9 cellular contexts compared by ENCODE assay signal in genomic region chrX:153689654-153690465, GRCh38. TPM values are rescaled to one million over a fixed set of nuclear protein-coding genes. Genes with fewer than 3 reads are reported as not detected.
DNase-seq lines count a peak whose midpoint lies in the region; ATAC-seq and TF ChIP-seq lines count a peak whose summit lies in the region.
"Had no signal": no experiment of that assay in that cellular context is flagged by ENCODE, and none has a peak within 500 bp of the region (broad histone marks: within the 10 kb centered on the region; RNA-seq: fewer than 3 reads in every experiment).

No MANE protein-coding gene starts in this region.

- H2AK5ac ChIP-seq in IMR-90 (ENCODE audit: low read depth, low read length): peak overlapping the region; percentile 28; the same call in 1 of the 2 replicates

- H3K4ac ChIP-seq in IMR-90 (ENCODE audit: low read depth, low read length): no peak overlapping the region; the same call in 1 of the 2 replicates

- peaks cover 5% of the 10 kb centered on the region; the same call in 1 of the 2 replicates for H3K9me1 ChIP-seq in IMR-90 (ENCODE audit: insufficient read depth, low read length)

- TF ChIP-seq CTCF in AG09309 (IDR thresholded peaks at IDR 0.05; ENCODE audit: control insufficient read depth, insufficient read depth, low read depth, low read length, missing control alignments) (no peak), IMR-90 (conservative IDR thresholded peaks at IDR 0.05; ENCODE audit: low read depth, low read length) (no peak), colonic mucosa (IDR thresholded peaks at IDR 0.05) (no peak), right lobe of liver (IDR thresholded peaks at IDR 0.05) (no peak)

- TF ChIP-seq RAD21 in IMR-90 (IDR thresholded peaks at IDR 0.05; ENCODE audit: low read length): no peak

- H4K20me1 ChIP-seq in IMR-90 (ENCODE audit: insufficient read depth, low read length): peaks cover 12% of the 10 kb centered on the region

- H3K79me1 ChIP-seq in IMR-90 (ENCODE audit: low read depth in 1 of 2, low read length in 2 of 2): 0 out of 4 replicates have a peak, but pooled peaks cover 0 to 6% of the 10 kb centered on the region in 2 experiments

- no peak overlapping the region for H3K56ac ChIP-seq in IMR-90 (ENCODE audit: extremely low read depth, insufficient read depth, low read length)

- no peaks in the 10 kb centered on the region; the same call in 1 of the 2 replicates for H3K27me3 ChIP-seq in IMR-90 (ENCODE audit: control insufficient read depth, insufficient read depth, low read length)
- no peaks in the 10 kb centered on the region for H3K27me3 ChIP-seq in colonic mucosa
- H3K27me3 ChIP-seq in right lobe of liver: no peaks in the 10 kb centered on the region

- H2BK20ac ChIP-seq in IMR-90 (ENCODE audit: low read depth, low read length): no peak overlapping the region

- no peak overlapping the region for H2BK5ac ChIP-seq in IMR-90 (ENCODE audit: low read depth, low read length, poor library complexity, severe bottlenecking)

- WGBS in IMR-90 (ENCODE audit: extremely low coverage in 2 of 2, insufficient read length in 1 of 2), 2 experiments: 82% methylated on average over 7 of the region's 19 CpGs; no CpG with 5 or more reads in 1 of the 2 experiments
- 70% methylated on average over 2 of the region's 19 CpGs for WGBS in right lobe of liver (ENCODE audit: insufficient coverage, low coverage, low lambda C conversion rate, missing lambda C conversion rate)

- peaks cover 9% of the 10 kb centered on the region for H3K4me1 ChIP-seq in IMR-90 (ENCODE audit: control insufficient read depth, insufficient read depth, low read length)
- no peaks in the 10 kb centered on the region for H3K4me1 ChIP-seq in colonic mucosa
- no peaks in the 10 kb centered on the region for H3K4me1 ChIP-seq in right lobe of liver

- no peak for DNase-seq in AG09309 (ENCODE audit: low read depth)
- peak; percentile 23 for DNase-seq in IMR-90
- DNase-seq in colonic mucosa: no peak
- DNase-seq in right lobe of liver: peak in 2 of 3 donors; percentile 15 to 48
- no peak for DNase-seq in stimulated activated naive CD4-positive, alpha-beta T cell treated with Interleukin-2 at 50 U/mL for 16 hours (lab: John Stamatoyannopoulos, UW)
- DNase-seq in KBM-7: no peak
- no peak for DNase-seq in NCI-H748 treated with DMSO at 0.1 percent for 48 hours (lab: John Stamatoyannopoulos, UW)

- H3K9me3 ChIP-seq in IMR-90 (ENCODE audit: control insufficient read depth, insufficient read depth, low read length): no peaks in the 10 kb centered on the region
- H3K9me3 ChIP-seq in colonic mucosa: no peaks in the 10 kb centered on the region
- H3K9me3 ChIP-seq in right lobe of liver: no peaks in the 10 kb centered on the region

- no peak overlapping the region for H3K14ac ChIP-seq in IMR-90 (replicated peaks; ENCODE audit: low read depth, low read length)

- H2BK15ac ChIP-seq in IMR-90 (ENCODE audit: low read depth, low read length): no peak overlapping the region

- peak overlapping the region; percentile 75 for H3K4me2 ChIP-seq in IMR-90 (ENCODE audit: low read depth, low read length)

- H3K9ac ChIP-seq in IMR-90 (ENCODE audit: low read depth, low read length) (peak overlapping the region; percentile 19; the same call in 1 of the 2 replicates), colonic mucosa (ENCODE audit: low read depth in 2 of 2, low read length in 2 of 2) (no peak overlapping the region)

- H2AK9ac ChIP-seq in IMR-90 (replicated peaks; ENCODE audit: low read depth, low read length, poor library complexity): peak overlapping the region; percentile 50

- no peak for TF ChIP-seq POLR2A in IMR-90 (IDR thresholded peaks at IDR 0.05; ENCODE audit: low read depth, low read length)
- no peak for TF ChIP-seq POLR2A in right lobe of liver (IDR thresholded peaks at IDR 0.05)

- dilution Hi-C loops in IMR-90 (cut with HindIII; ENCODE audit: low sequenced_read_pairs, unreplicated experiment): no loop called here

- H3K4me3 ChIP-seq in AG09309 (ENCODE audit: control insufficient read depth, low read depth, low read length): peak overlapping the region; percentile 2
- peak overlapping the region; percentile 51 for H3K4me3 ChIP-seq in IMR-90 (ENCODE audit: insufficient read depth, low read depth, low read length)
- H3K4me3 ChIP-seq in colonic mucosa: peak overlapping the region; percentile 30
- H3K4me3 ChIP-seq in right lobe of liver: no peak overlapping the region

- H2BK120ac ChIP-seq in IMR-90 (ENCODE audit: low read depth, low read length): no peak overlapping the region

- H4K91ac ChIP-seq in IMR-90 (ENCODE audit: insufficient read depth, low read depth, low read length): no peak overlapping the region

- ATAC-seq in IMR-90 (ENCODE audit: low read depth) (no peak), right lobe of liver (no peak), GM18861 (IDR thresholded peaks at IDR 0.05; ENCODE audit: unreplicated experiment) (no peak)

- CTCF ChIA-PET in IMR-90 (lab: Yijun Ruan, JAX): no interaction called here

- no peak overlapping the region for H2AFZ ChIP-seq in IMR-90 (replicated peaks; ENCODE audit: low read length, poor library complexity)

- no peak overlapping the region for H3K18ac ChIP-seq in IMR-90 (ENCODE audit: low read depth, low read length)

- intact Hi-C loops in IMR-90 (cut with micrococcal nuclease): no loop called here
- intact Hi-C loops in colonic mucosa (cut with DNase I): no loop called here
- intact Hi-C loops in right lobe of liver (cut with DNase I): no loop called here

- no peak overlapping the region for H3K23ac ChIP-seq in IMR-90 (ENCODE audit: low read depth, low read length)

- H3K27ac ChIP-seq in IMR-90 (ENCODE audit: insufficient read depth, low read length) (no peak overlapping the region), colonic mucosa (no peak overlapping the region), right lobe of liver (no peak overlapping the region)

- BruUV-seq in IMR-90 (replicated peaks; lab: Mats Ljungman, UMichigan): no TSS peak

- no peak overlapping the region for H4K8ac ChIP-seq in IMR-90 (ENCODE audit: low read depth in 2 of 2, low read length in 2 of 2)

- in situ Hi-C loops in IMR-90 (cut with MboI; ENCODE audit: low sequenced_read_pairs) (no loop called here), KBM-7 (cut with MboI; ENCODE audit: low pct_unique_long_range_greater_than_20kb, low sequenced_read_pairs) (no loop called here)

- POLR2A ChIA-PET in IMR-90 (lab: Charles Lee; ENCODE audit: unreplicated experiment): no interaction called here

- peaks cover 4% of the 10 kb centered on the region for H3K36me3 ChIP-seq in IMR-90 (ENCODE audit: control insufficient read depth, insufficient read depth, low read length)
- no peaks in the 10 kb centered on the region for H3K36me3 ChIP-seq in colonic mucosa
- no peaks in the 10 kb centered on the region for H3K36me3 ChIP-seq in right lobe of liver

- no peak overlapping the region; the same call in 1 of the 2 replicates for H4K5ac ChIP-seq in IMR-90 (ENCODE audit: low read depth, low read length)

TF ChIP-seq in IMR-90, 13 proteins besides CTCF, POLR2A, EP300 and RAD21:
- no peak for TF ChIP-seq MAZ (IDR thresholded peaks at IDR 0.05; ENCODE audit: borderline replicate concordance, low read depth, low read length)

RNA-seq across cellular contexts. Expression of gene SLC6A8, which starts 2.1 kb away (rescaled TPM):
- total RNA-seq in IMR-90 (2012; rRNA removed): 6.7 and 7.2 TPM in 2 replicates
- 21.1 and 25.5 TPM in 2 replicates for polyA plus RNA-seq in IMR-90 (2012; rRNA removed)
- 15.6 and 31.1 TPM in 2 replicates for polyA plus RNA-seq in IMR-90 (2012; cell fraction: cytosol; rRNA removed)
- polyA plus RNA-seq in IMR-90 (2012; cell fraction: nucleus; rRNA removed; ENCODE audit: low replicate concordance): 48.5 and 108 TPM in 2 replicates
- total RNA-seq in colonic mucosa: 100 to 1,000 TPM; 197 to 435 TPM
- 1 to 10 TPM; 1.6 to 9.2 (median 2.9) TPM for total RNA-seq in right lobe of liver

RNA-seq across cellular contexts. Expression of gene PNCK, which starts 16.2 kb away (rescaled TPM):
- total RNA-seq in IMR-90 (2012; rRNA removed) (0.18 TPM in 1 of 2 replicates, not detected in the other), colonic mucosa (10 to 100 TPM in 1 of 2 donors, 1 to 10 TPM in 1; 1.9 to 11.1 TPM), right lobe of liver (under 1 TPM in 1 of 6 experiments, not detected in 5; 0.86 TPM)
- polyA plus RNA-seq in IMR-90 (2012; rRNA removed): 0.13 and 0.22 TPM in 2 replicates
- 0.22 TPM in 2 replicates for polyA plus RNA-seq in IMR-90 (2012; cell fraction: cytosol; rRNA removed)
- 2.2 and 2.5 TPM in 2 replicates for polyA plus RNA-seq in IMR-90 (2012; cell fraction: nucleus; rRNA removed; ENCODE audit: low replicate concordance)
- polyA plus RNA-seq: fibroblast of lung had no signal

RNA-seq across cellular contexts. Expression of gene BCAP31, which starts 34.3 kb away (rescaled TPM):
- total RNA-seq in IMR-90 (2012; rRNA removed): 166 and 244 TPM in 2 replicates
- polyA plus RNA-seq in IMR-90 (2012; rRNA removed): 125 and 131 TPM in 2 replicates
- 118 and 139 TPM in 2 replicates for polyA plus RNA-seq in IMR-90 (2012; cell fraction: cytosol; rRNA removed)
- 56.8 and 80.0 TPM in 2 replicates for polyA plus RNA-seq in IMR-90 (2012; cell fraction: nucleus; rRNA removed; ENCODE audit: low replicate concordance)
- 100 to 1,000 TPM; 217 to 295 TPM for total RNA-seq in colonic mucosa
- 100 to 1,000 TPM; 100 to 126 (median 107) TPM for total RNA-seq in right lobe of liver

RNA-seq across cellular contexts. Expression of gene ABCD1, which starts 34.8 kb away (rescaled TPM):
- total RNA-seq in IMR-90 (2012; rRNA removed) (4.3 and 4.7 TPM in 2 replicates), colonic mucosa (10 to 100 TPM; 12.7 to 16.8 TPM), right lobe of liver (10 to 100 TPM in 4 of 6 experiments, 1 to 10 TPM in 2; 8.0 to 20.8 (median 10.9) TPM)
- polyA plus RNA-seq in IMR-90 (2012; rRNA removed): 7.0 and 8.3 TPM in 2 replicates
- 7.5 and 11.5 TPM in 2 replicates for polyA plus RNA-seq in IMR-90 (2012; cell fraction: cytosol; rRNA removed)
- 11.4 and 27.2 TPM in 2 replicates for polyA plus RNA-seq in IMR-90 (2012; cell fraction: nucleus; rRNA removed; ENCODE audit: low replicate concordance)

RNA-seq across cellular contexts. Expression of gene DUSP9, which starts 42.9 kb away (rescaled TPM):
- total RNA-seq in IMR-90 (2012; rRNA removed): under 0.01 TPM in 2 replicates
- polyA plus RNA-seq in IMR-90 (2012; rRNA removed): 0.09 and 0.16 TPM in 2 replicates
- 0.05 and 0.20 TPM in 2 replicates for polyA plus RNA-seq in IMR-90 (2012; cell fraction: cytosol; rRNA removed)
- 0.05 and 0.16 TPM in 2 replicates for polyA plus RNA-seq in IMR-90 (2012; cell fraction: nucleus; rRNA removed; ENCODE audit: low replicate concordance)
- under 1 TPM in 1 of 2 donors, not detected in 1; 0.49 TPM for total RNA-seq in colonic mucosa
- total RNA-seq in right lobe of liver: 1 to 10 TPM in 2 of 6 experiments, under 1 TPM in 4; 0.33 to 3.9 (median 0.69) TPM
- total RNA-seq: fibroblast of lung had no signal
- polyA plus RNA-seq: fibroblast of lung had no signal

Comparison
In these comparisons a context has a peak if more than half of its experiments do, and no peak if none do; other contexts are left out.
1. DNase-seq: peak in IMR-90 (single experiment) and right lobe of liver (2 of 3); none in AG09309 (single experiment), colonic mucosa (single experiment), stimulated activated naive CD4-positive, alpha-beta T cell treated with Interleukin-2 at 50 U/mL for 16 hours (single experiment), KBM-7 (single experiment) and NCI-H748 treated with DMSO at 0.1 percent for 48 hours (single experiment).
2. H3K4me3 ChIP-seq: peak in AG09309 (single experiment), IMR-90 (single experiment) and colonic mucosa (single experiment); none in right lobe of liver (0 of 3).
3. RNA of gene SLC6A8, which starts 2.1 kb away (total RNA-seq): 197 to 435 TPM in colonic mucosa; 6.7 to 7.2 TPM in IMR-90 and 1.6 to 9.2 TPM in right lobe of liver; every median in the first group is over 10 times any median in the second.